ENCODE assay signal across 9 cellular contexts in genomic region chr4:15809058-15809457, GRCh38. TPM values are rescaled to one million over a fixed set of nuclear protein-coding genes. Genes with fewer than 3 reads are reported as not detected.
DNase-seq lines count a peak whose midpoint lies in the region; ATAC-seq and TF ChIP-seq lines count a peak whose summit lies in the region.
"Had no signal": no experiment of that assay in that cellular context is flagged by ENCODE, and none has a peak within 500 bp of the region (broad histone marks: within the 10 kb centered on the region; RNA-seq: fewer than 3 reads in every experiment).

No MANE protein-coding gene starts in this region.

- peaks cover 58% of the 10 kb centered on the region for H3K4me1 Mint-ChIP-seq in activated CD8-positive, alpha-beta T cell treated with anti-CD3 and anti-CD28 coated beads, Interleukin-2, amount 10 ng/mL, durations not matched to agents 7 days and 5 days (ENCODE audit: low read depth)
- H3K4me1 Mint-ChIP-seq in nephron progenitor cell, result peaks cover 8% of the 10 kb centered on the region

- 72 to 74% methylated on average over 3 to 5 of the region's 5 CpGs for WGBS in gastroesophageal sphincter (ENCODE audit: low coverage in 1 of 2), 2 donors

- DNase-seq in CD1c-positive myeloid dendritic cell (ENCODE audit: extremely low spot score) (peak; percentile 59), midbrain (lab: John Stamatoyannopoulos, UW) (no peak), nephron progenitor cell (no peak), NCI-H446 treated with DMSO at 0.1 percent for 48 hours (lab: John Stamatoyannopoulos, UW) (no peak)
- no peak for DNase-seq in activated CD8-positive, alpha-beta T cell treated with anti-CD3 and anti-CD28 coated beads, Interleukin-2, amount 10 ng/mL, durations not matched to agents 7 days and 5 days
- DNase-seq: GDM1 had no signal

- H3K36me3 Mint-ChIP-seq in activated CD8-positive, alpha-beta T cell treated with anti-CD3 and anti-CD28 coated beads, Interleukin-2, amount 10 ng/mL, durations not matched to agents 7 days and 5 days (ENCODE audit: low read depth), result peaks cover 51% of the 10 kb centered on the region
- H3K36me3 Mint-ChIP-seq in nephron progenitor cell (ENCODE audit: low read depth), result no peaks in the 10 kb centered on the region

- no peak overlapping the region for H3K4me3 ChIP-seq in gastroesophageal sphincter

- TF ChIP-seq EP300 in gastroesophageal sphincter (IDR thresholded peaks at IDR 0.05), result no peak

- no peaks in the 10 kb centered on the region for H3K27me3 Mint-ChIP-seq in activated CD8-positive, alpha-beta T cell treated with anti-CD3 and anti-CD28 coated beads, Interleukin-2, amount 10 ng/mL, durations not matched to agents 7 days and 5 days (ENCODE audit: low read depth)
- peaks cover 43% of the 10 kb centered on the region for H3K27me3 Mint-ChIP-seq in nephron progenitor cell (ENCODE audit: low read depth, poor library complexity)

- H3K4me3 Mint-ChIP-seq in activated CD8-positive, alpha-beta T cell treated with anti-CD3 and anti-CD28 coated beads, Interleukin-2, amount 10 ng/mL, durations not matched to agents 7 days and 5 days, result no peak overlapping the region
- no peak overlapping the region for H3K4me3 Mint-ChIP-seq in nephron progenitor cell

- ATAC-seq in GM19372 (IDR thresholded peaks at IDR 0.05; ENCODE audit: low read depth, unreplicated experiment) (peak; percentile 68), HG03196 (IDR thresholded peaks at IDR 0.05; ENCODE audit: unreplicated experiment) (peak; percentile 80), gastroesophageal sphincter (no peak)
- no peak for ATAC-seq in activated CD8-positive, alpha-beta T cell treated with anti-CD3 and anti-CD28 coated beads, Interleukin-2, amount 10 ng/mL, durations not matched to agents 7 days and 5 days

- POLR2A ChIA-PET in activated CD8-positive, alpha-beta T cell treated with anti-CD3 and anti-CD28 coated beads, Interleukin-2, amount 10 ng/mL, durations not matched to agents 7 days and 5 days (lab: Charles Lee), result no interaction called here

- peak overlapping the region; percentile 21 for H3K27ac Mint-ChIP-seq in activated CD8-positive, alpha-beta T cell treated with anti-CD3 and anti-CD28 coated beads, Interleukin-2, amount 10 ng/mL, durations not matched to agents 7 days and 5 days
- H3K27ac Mint-ChIP-seq in nephron progenitor cell, result no peak overlapping the region

- no peaks in the 10 kb centered on the region for H3K9me3 Mint-ChIP-seq in activated CD8-positive, alpha-beta T cell treated with anti-CD3 and anti-CD28 coated beads, Interleukin-2, amount 10 ng/mL, durations not matched to agents 7 days and 5 days (ENCODE audit: insufficient read depth)
- H3K9me3 Mint-ChIP-seq in nephron progenitor cell, result peaks cover 3% of the 10 kb centered on the region

- H3K27ac ChIP-seq in gastroesophageal sphincter, result no peak overlapping the region

- TF ChIP-seq POLR2A in gastroesophageal sphincter (IDR thresholded peaks at IDR 0.05), result no peak

- H3K36me3 ChIP-seq in gastroesophageal sphincter, result no peaks in the 10 kb centered on the region

- no peaks in the 10 kb centered on the region for H3K9me3 ChIP-seq in gastroesophageal sphincter

- CTCF ChIA-PET in activated CD8-positive, alpha-beta T cell treated with anti-CD3 and anti-CD28 coated beads, Interleukin-2, amount 10 ng/mL, durations not matched to agents 7 days and 5 days (lab: Charles Lee), result interaction anchor here (0.6 to 5.1 kb wide), 4 partner anchors 53 to 399 kb away, joined by 3 to 35 read pairs (median 12); no protein-coding TSS in a partner anchor

- peaks cover 0 to 12% (median 4%) of the 10 kb centered on the region in 3 donors for H3K4me1 ChIP-seq in gastroesophageal sphincter

- TF ChIP-seq CTCF in gastroesophageal sphincter (IDR thresholded peaks at IDR 0.05) (no peak), nephron progenitor cell (IDR thresholded peaks at IDR 0.05) (no peak)

- no peaks in the 10 kb centered on the region for H3K27me3 ChIP-seq in gastroesophageal sphincter

RNA-seq across cellular contexts. Expression of gene CD38, which starts 30.9 kb away (rescaled TPM):
- 10 to 100 TPM; 88.8 to 93.4 TPM for total RNA-seq in activated CD8-positive, alpha-beta T cell treated with anti-CD3 and anti-CD28 coated beads, Interleukin-2, amount 10 ng/mL, durations not matched to agents 7 days and 5 days
- 1 to 10 TPM; 1.0 to 5.8 (median 2.4) TPM for total RNA-seq in gastroesophageal sphincter

Comparison
In these comparisons a context has a peak if more than half of its experiments do, and no peak if none do; other contexts are left out.
1. ATAC-seq: peak in GM19372 (single experiment) and HG03196 (single experiment); none in activated CD8-positive, alpha-beta T cell treated with anti-CD3 and anti-CD28 coated beads, Interleukin-2, amount 10 ng/mL, durations not matched to agents 7 days and 5 days (single experiment) and gastroesophageal sphincter (single experiment).
2. RNA of gene CD38, which starts 30.9 kb away (total RNA-seq): 88.8 to 93.4 TPM in activated CD8-positive, alpha-beta T cell treated with anti-CD3 and anti-CD28 coated beads, Interleukin-2, amount 10 ng/mL, durations not matched to agents 7 days and 5 days; 1.0 to 5.8 TPM in gastroesophageal sphincter; every median in the first group is over 10 times any median in the second.